8 cellular contexts compared by ENCODE assay signal in the genomic region with DNA sequence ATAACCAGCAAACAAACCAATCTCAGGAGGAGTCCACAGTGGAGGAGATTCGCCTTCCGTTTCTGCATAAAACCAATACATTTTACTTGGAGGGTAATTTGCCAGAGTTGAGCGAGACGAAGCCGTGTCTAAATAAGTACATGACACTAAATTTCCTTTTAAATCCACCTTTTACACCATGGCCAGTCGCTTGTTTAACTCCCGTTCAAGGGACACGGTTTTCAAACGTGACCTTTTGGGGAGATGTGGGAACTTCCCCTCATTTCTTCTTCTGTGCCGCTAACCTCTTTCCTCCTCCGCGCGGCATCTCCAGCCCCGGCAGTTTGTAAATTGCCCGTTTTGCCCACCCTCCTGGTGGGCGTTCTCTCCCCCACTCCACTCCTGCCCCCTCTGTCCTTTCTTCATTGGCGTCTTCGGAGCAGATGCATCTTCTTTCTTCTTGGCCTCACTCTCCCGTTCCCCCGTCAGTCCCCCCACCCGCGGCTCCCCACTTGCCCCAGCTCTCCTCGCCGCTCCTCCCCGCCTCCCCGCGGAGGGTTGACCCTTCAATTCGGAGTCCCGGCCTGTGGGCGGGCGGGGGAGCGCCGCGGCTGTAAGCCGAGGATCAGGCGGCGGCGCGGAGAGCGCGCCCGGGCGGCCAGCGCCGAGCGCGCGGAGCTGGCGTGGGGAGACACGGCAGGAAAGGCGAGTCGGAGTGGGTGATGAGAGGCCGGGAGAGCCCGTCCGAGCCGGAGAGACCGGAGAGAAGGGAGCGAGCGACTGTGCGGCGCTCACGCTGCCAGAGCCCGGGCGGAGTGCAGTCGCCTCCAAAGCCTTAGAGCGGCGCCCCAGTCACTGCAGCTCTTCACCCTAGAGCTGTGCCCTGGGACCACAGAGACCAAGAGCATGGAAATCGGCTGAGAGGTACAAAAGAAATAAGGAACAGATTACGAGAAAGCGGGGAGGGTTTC.
DNase-seq lines count a peak whose midpoint lies in the region; ATAC-seq, FAIRE-seq and TF ChIP-seq lines count a peak whose summit lies in the region.

Gene NLGN1, plus strand, starts transcription at position 584 of the 950 bp plus-strand sequence.

- peaks cover 13% of the 10 kb centered on the region for H3K4me1 ChIP-seq in iPS-20b (ENCODE audit: insufficient read depth, low read length)
- H3K4me1 ChIP-seq in rectal smooth muscle tissue (ENCODE audit: control insufficient read depth, insufficient read depth, low read length), result peaks cover 3% of the 10 kb centered on the region

- H3K9ac ChIP-seq in iPS-20b (ENCODE audit: low read depth, low read length) (peak within 1 kb of the TSS; percentile 65; the same call in 1 of the 2 replicates), rectal smooth muscle tissue (ENCODE audit: low read length) (peak within 1 kb of the TSS; percentile 29)

- no peak for TF ChIP-seq POLR2A in H54 (IDR thresholded peaks at IDR 0.05; ENCODE audit: low read depth, low read length)

- H3K27me3 ChIP-seq in iPS-20b (ENCODE audit: insufficient read depth, low read length) (peaks cover 46% of the 10 kb centered on the region), rectal smooth muscle tissue (ENCODE audit: control insufficient read depth, insufficient read depth, low read length) (no peaks in the 10 kb centered on the region)

- H3K4me3 ChIP-seq in cardiac fibroblast (replicated peaks in 1 of 2; ENCODE audit: low read depth in 2 of 2, low read length in 2 of 2), result peak within 1 kb of the TSS; percentile 66 to 69
- H3K4me3 ChIP-seq in iPS-20b (ENCODE audit: low read length), result peak within 1 kb of the TSS; percentile 85
- peak within 1 kb of the TSS; percentile 83 for H3K4me3 ChIP-seq in rectal smooth muscle tissue (ENCODE audit: low read length)

- H3K27ac ChIP-seq in iPS-20b (ENCODE audit: low read length) (no peak within 1 kb of the TSS), rectal smooth muscle tissue (ENCODE audit: low read depth, low read length) (peak within 1 kb of the TSS; percentile 78)

- no peak for ATAC-seq in HG02938 (IDR thresholded peaks at IDR 0.05; ENCODE audit: unreplicated experiment)

- no peaks in the 10 kb centered on the region for H3K36me3 ChIP-seq in iPS-20b (ENCODE audit: insufficient read depth, low read depth, low read length)
- no peaks in the 10 kb centered on the region for H3K36me3 ChIP-seq in rectal smooth muscle tissue (ENCODE audit: control insufficient read depth, insufficient read depth, low read length)

- TF ChIP-seq CTCF in cardiac fibroblast (IDR thresholded peaks at IDR 0.05; ENCODE audit: low read depth, low read length), result peak; percentile 32

- peak; percentile 68 for DNase-seq in AG08395 (ENCODE audit: low spot score)
- peak; percentile 41 for DNase-seq in H54 (ENCODE audit: insufficient read length, low spot score)
- DNase-seq in NCI-H82 treated with DMSO at 0.1 percent for 48 hours (lab: John Stamatoyannopoulos, UW; ENCODE audit: unreplicated experiment), result peak; percentile 31
- DNase-seq in cardiac fibroblast (ENCODE audit: low read depth in 2 of 2), result peak; percentile 65 to 78
- no peak for DNase-seq in NAMALWA (ENCODE audit: low spot score)

- no peaks in the 10 kb centered on the region for H3K9me3 ChIP-seq in iPS-20b (ENCODE audit: insufficient read depth, low read depth, low read length)

- peak; percentile 50 for FAIRE-seq in H54 (lab: Jason Lieb, UNC)
